30 cellular contexts compared by ENCODE assay signal in genomic region chr18:48578289-48578688, GRCh38. TPM values are rescaled to one million over a fixed set of nuclear protein-coding genes. Genes with fewer than 3 reads are reported as not detected.
DNase-seq lines count a peak whose midpoint lies in the region; ATAC-seq, FAIRE-seq and TF ChIP-seq lines count a peak whose summit lies in the region.
"Had no signal": no experiment of that assay in that cellular context is flagged by ENCODE, and none has a peak within 500 bp of the region (broad histone marks: within the 10 kb centered on the region; RNA-seq: fewer than 3 reads in every experiment).

No MANE protein-coding gene starts in this region.

- H3K4me1 Mint-ChIP-seq in activated T-helper 17 cell treated with anti-CD3 and anti-CD28 coated beads, Interleukin-2, amount 50 U/mL, for 72 hours, result peaks cover 5% of the 10 kb centered on the region
- H3K4me1 Mint-ChIP-seq: CD14-positive monocyte; CD4-positive, alpha-beta memory T cell; CD4-positive, CD25-positive, alpha-beta regulatory T cell; CD8-positive, alpha-beta memory T cell had no signal

- H3K36me3 ChIP-seq in HEK293 (ENCODE audit: control insufficient read depth in 2 of 2, insufficient read depth in 1 of 2, low read length in 2 of 2), result no peaks in the 10 kb centered on the region
- H3K36me3 ChIP-seq in breast epithelium, result no peaks in the 10 kb centered on the region
- H3K36me3 ChIP-seq: BE2C had no signal

- H3K36me3 Mint-ChIP-seq in activated T-helper 17 cell treated with anti-CD3 and anti-CD28 coated beads, Interleukin-2, amount 50 U/mL, for 72 hours (ENCODE audit: low read depth), result no peaks in the 10 kb centered on the region
- H3K36me3 Mint-ChIP-seq: CD4-positive, CD25-positive, alpha-beta regulatory T cell had no signal

- H3K9me3 ChIP-seq in HEK293 (ENCODE audit: control insufficient read depth, insufficient read depth, low read depth, low read length) (no peaks in the 10 kb centered on the region), breast epithelium (no peaks in the 10 kb centered on the region)
- H3K9me3 ChIP-seq: BE2C, Caco-2 had no signal

- intact Hi-C loops in dorsolateral prefrontal cortex (cut with DNase I), result no loop called here
- intact Hi-C loops in breast epithelium (cut with DNase I; ENCODE audit: low total_unique reads), result no loop called here

- H3K27me3 ChIP-seq in dorsolateral prefrontal cortex (no peaks in the 10 kb centered on the region), breast epithelium (no peaks in the 10 kb centered on the region)
- H3K27me3 ChIP-seq: BE2C, BLaER1 had no signal

- POLR2A ChIA-PET in HEK293 (lab: Yijun Ruan, JAX), result no interaction called here

- no peaks in the 10 kb centered on the region for H3K27me3 Mint-ChIP-seq in activated T-helper 17 cell treated with anti-CD3 and anti-CD28 coated beads, Interleukin-2, amount 50 U/mL, for 72 hours
- H3K27me3 Mint-ChIP-seq: CD4-positive, CD25-positive, alpha-beta regulatory T cell had no signal

- peaks cover 5% of the 10 kb centered on the region for H3K9me3 Mint-ChIP-seq in activated T-helper 17 cell treated with anti-CD3 and anti-CD28 coated beads, Interleukin-2, amount 50 U/mL, for 72 hours

- H3K27ac Mint-ChIP-seq in activated T-helper 17 cell treated with anti-CD3 and anti-CD28 coated beads, Interleukin-2, amount 50 U/mL, for 72 hours, result no peak overlapping the region
- H3K27ac Mint-ChIP-seq: CD14-positive monocyte; CD4-positive, alpha-beta memory T cell; CD4-positive, CD25-positive, alpha-beta regulatory T cell; CD8-positive, alpha-beta memory T cell had no signal

- CTCF ChIA-PET in HEK293 (lab: Yijun Ruan, JAX), result interaction anchor here (0.7 to 0.8 kb wide), 2 partner anchors 16 to 102 kb away, joined by 3 read pairs; no protein-coding TSS in a partner anchor

- FAIRE-seq in D721Med (lab: Jason Lieb, UNC), result peak; percentile 84
- FAIRE-seq: A204.1, GM12878, GM12892, GM19239 had no signal

- TF ChIP-seq POLR2A in GM18505 (IDR thresholded peaks at IDR 0.05; ENCODE audit: borderline replicate concordance, extremely low read depth, insufficient read depth, insufficient read length) (no peak), breast epithelium (IDR thresholded peaks at IDR 0.05) (no peak)

- H3K4me3 Mint-ChIP-seq in activated T-helper 17 cell treated with anti-CD3 and anti-CD28 coated beads, Interleukin-2, amount 50 U/mL, for 72 hours, result no peak overlapping the region
- H3K4me3 Mint-ChIP-seq: CD14-positive monocyte; CD4-positive, CD25-positive, alpha-beta regulatory T cell; CD8-positive, alpha-beta memory T cell had no signal

- H3K4me3 ChIP-seq in HEK293 (ENCODE audit: low read depth, low read length) (no peak overlapping the region), dorsolateral prefrontal cortex (no peak overlapping the region), breast epithelium (no peak overlapping the region)
- H3K4me3 ChIP-seq: BLaER1, GM12878 had no signal

- peaks cover 3% of the 10 kb centered on the region; the same call in 1 of the 2 replicates for H3K4me1 ChIP-seq in HEK293 (ENCODE audit: control insufficient read depth, insufficient read depth, low read length)
- peaks cover 0 to 3% of the 10 kb centered on the region in 2 donors for H3K4me1 ChIP-seq in breast epithelium
- H3K4me1 ChIP-seq: BLaER1, Caco-2 had no signal

- DNase-seq in D721Med (ENCODE audit: insufficient read length, low spot score), result no peak
- no peak for DNase-seq in dorsolateral prefrontal cortex
- DNase-seq in OCI-M1 (lab: John Stamatoyannopoulos, UW), result no peak
- no peak for DNase-seq in mesenteric fat pad (ENCODE audit: low spot score)
- DNase-seq in breast epithelium (ENCODE audit: low spot score in 2 of 2), result no peak
- DNase-seq: 8988T; ACHN; BE2C; C1 segment of cervical spinal cord; Caco-2; Calu3; CD4-positive, alpha-beta memory T cell; CD4-positive, CD25-positive, alpha-beta regulatory T cell; CD8-positive, alpha-beta memory T cell; DMS 273 treated with DMSO at 0.1 percent for 48 hours; DMS153; DMS53; DMS79; DND-41; EL; GDM1 had no signal

- TF ChIP-seq CTCF in D721Med (IDR thresholded peaks at IDR 0.05; ENCODE audit: insufficient read depth, missing control alignments), result no peak
- TF ChIP-seq CTCF in HEK293 (tag by site-specific recombination; IDR thresholded peaks at IDR 0.05), result no peak
- TF ChIP-seq CTCF in dorsolateral prefrontal cortex (IDR thresholded peaks at IDR 0.05 in 54 of 56, conservative IDR thresholded peaks at IDR 0.05 in 2 of 56; ENCODE audit: low read depth in 1 of 56, partially characterized antibody in 56 of 56), result no peak
- TF ChIP-seq CTCF in breast epithelium (IDR thresholded peaks at IDR 0.05), result no peak

- H3K27ac ChIP-seq in HEK293 (ENCODE audit: extremely low read depth, low read depth, low read length) (no peak overlapping the region), dorsolateral prefrontal cortex (peak overlapping the region in 38 of 59 donors; percentile 6 to 99 (median 96)), breast epithelium (no peak overlapping the region)
- H3K27ac ChIP-seq: BLaER1 had no signal

- peak; percentile 53 for ATAC-seq in activated T-helper 17 cell treated with anti-CD3 and anti-CD28 coated beads, Interleukin-2, amount 50 U/mL, for 72 hours (replicated peaks)
- ATAC-seq in GM18505 (IDR thresholded peaks at IDR 0.05; ENCODE audit: unreplicated experiment), result no peak
- ATAC-seq: GM12878 had no signal

TF ChIP-seq in HEK293, 187 proteins besides CTCF, POLR2A, EP300 and RAD21:
- no peak for TF ChIP-seq ZNF174 (tag by site-specific recombination; IDR thresholded peaks at IDR 0.05)
- TF ChIP-seq ZBTB48 (tag by site-specific recombination; IDR thresholded peaks at IDR 0.05), result no peak
- no peak for TF ChIP-seq RBAK (tag by site-specific recombination; IDR thresholded peaks at IDR 0.05)
- peak; percentile 93; the same call in 1 of the 2 replicates for TF ChIP-seq ZNF184 (tag by site-specific recombination; IDR thresholded peaks at IDR 0.05)
- TF ChIP-seq ZNF175 (tag by site-specific recombination; IDR thresholded peaks at IDR 0.05), result no peak
- no peak for TF ChIP-seq ZNF530 (tag by site-specific recombination; IDR thresholded peaks at IDR 0.05; ENCODE audit: low read depth)

RNA-seq across cellular contexts. Expression of gene CTIF, which starts 39.5 kb away (rescaled TPM):
- total RNA-seq in activated T-helper 17 cell treated with anti-CD3 and anti-CD28 coated beads, Interleukin-2, amount 50 U/mL, for 72 hours, result 1 to 10 TPM; 7.9 to 8.2 TPM
- total RNA-seq in dorsolateral prefrontal cortex, result 100 to 1,000 TPM; 148 to 308 (median 218) TPM
- 196 TPM for total RNA-seq in mesenteric fat pad
- total RNA-seq in breast epithelium, result 10 to 100 TPM; 28.8 to 78.9 (median 32.6) TPM

Comparison
In these comparisons a context has a peak if more than half of its experiments do, and no peak if none do; other contexts are left out.
1. H3K27ac ChIP-seq: peak in dorsolateral prefrontal cortex (38 of 59); none in HEK293 (single experiment) and breast epithelium (0 of 2).